7 cellular contexts compared by ENCODE assay signal in genomic region chr10:92291610-92291859, GRCh38. TPM values are rescaled to one million over a fixed set of nuclear protein-coding genes. Genes with fewer than 3 reads are reported as not detected.
A peak's percentile ranks its signal among the peaks of the same experiment; 100 is the strongest.
DNase-seq lines count a peak whose midpoint lies in the region; TF ChIP-seq lines count a peak whose summit lies in the region.

No MANE protein-coding gene starts in this region.

- peaks cover 12% of the 10 kb centered on the region for H3K4me1 ChIP-seq in SJSA1 (replicated peaks)

- DNase-seq in H7 (no peak), SJSA1 (ENCODE audit: low read depth in 1 of 2, low spot score in 2 of 2) (no peak), fibroblast of pulmonary artery (ENCODE audit: low read depth) (no peak), skeletal muscle cell (ENCODE audit: low read depth) (no peak), DMS53 treated with DMSO at 0.1 percent for 48 hours (lab: John Stamatoyannopoulos, UW; ENCODE audit: unreplicated experiment) (no peak), posterior vena cava (ENCODE audit: low spot score) (no peak), amniotic stem cell (lab: John Stamatoyannopoulos, UW) (no peak)

- H3K4me3 ChIP-seq in H7 (ENCODE audit: insufficient read depth, low read depth, low read length), result peak overlapping the region; percentile 98
- peak overlapping the region; percentile 81 for H3K4me3 ChIP-seq in SJSA1
- H3K4me3 ChIP-seq in fibroblast of pulmonary artery (replicated peaks; ENCODE audit: low read depth, low read length), result peak overlapping the region; percentile 94
- H3K4me3 ChIP-seq in skeletal muscle cell (ENCODE audit: low read depth, low read length), result peak overlapping the region; percentile 95

- intact Hi-C loops in posterior vena cava (cut with DNase I), result no loop called here

- no peak for TF ChIP-seq CTCF in fibroblast of pulmonary artery (IDR thresholded peaks at IDR 0.05; ENCODE audit: low read length, missing control alignments)

- H3K27ac ChIP-seq in SJSA1, result peak overlapping the region; percentile 73

- H3K9me3 ChIP-seq in SJSA1 (replicated peaks), result no peaks in the 10 kb centered on the region

- H3K27me3 ChIP-seq in H7 (ENCODE audit: control insufficient read depth, insufficient read depth, low read length), result no peaks in the 10 kb centered on the region
- H3K27me3 ChIP-seq in SJSA1 (replicated peaks), result no peaks in the 10 kb centered on the region

- H3K36me3 ChIP-seq in H7 (replicated peaks; ENCODE audit: control insufficient read depth, insufficient read depth, low read length) (peaks cover 3% of the 10 kb centered on the region), SJSA1 (peaks cover 20% of the 10 kb centered on the region)

RNA-seq across cellular contexts. Expression of gene MARCHF5, which starts 0.6 kb away (rescaled TPM):
- 7.9 and 11.6 TPM in 2 replicates for total RNA-seq in H7 (2014; rRNA removed; shearing (Covaris generic))
- total RNA-seq in SJSA1 (2014; rRNA removed; shearing (Covaris generic)), result 11.7 and 18.5 TPM in 2 replicates
- 10 to 100 TPM; 20.8 to 24.1 TPM for total RNA-seq in posterior vena cava

RNA-seq across cellular contexts. Expression of gene CPEB3, which starts 0.7 kb away (rescaled TPM):
- total RNA-seq in H7 (2014; rRNA removed; shearing (Covaris generic)), result 0.62 and 0.92 TPM in 2 replicates
- total RNA-seq in SJSA1 (2014; rRNA removed; shearing (Covaris generic)), result 0.31 and 0.82 TPM in 2 replicates
- 1 to 10 TPM; 3.1 to 3.5 TPM for total RNA-seq in posterior vena cava
